In genomic region chr10:102396251-102396650, GRCh38 we compare ENCODE assay signal across 8 cellular contexts. TPM values are rescaled to one million over a fixed set of nuclear protein-coding genes. Genes with fewer than 3 reads are reported as not detected.
DNase-seq lines count a peak whose midpoint lies in the region; ATAC-seq and TF ChIP-seq lines count a peak whose summit lies in the region.

No MANE protein-coding gene starts in this region.

- dilution Hi-C loops in IMR-90 (cut with HindIII; ENCODE audit: low sequenced_read_pairs, unreplicated experiment) = no loop called here

- intact Hi-C loops in IMR-90 (cut with micrococcal nuclease) = loop anchor here (5.0 to 10.0 kb wide), 2 partner anchors 186 to 249 kb away; partner anchors contain the start of gene TRIM8

- in situ Hi-C loops in IMR-90 (cut with MboI; ENCODE audit: low sequenced_read_pairs) = no loop called here

- H3K27me3 ChIP-seq in IMR-90 (ENCODE audit: control insufficient read depth, insufficient read depth, low read length) (no peaks in the 10 kb centered on the region), muscle layer of colon (ENCODE audit: control insufficient read depth in 1 of 2, insufficient read depth in 2 of 2, low read length in 2 of 2) (no peaks in the 10 kb centered on the region)

- TF ChIP-seq RAD21 in IMR-90 (IDR thresholded peaks at IDR 0.05; ENCODE audit: low read length) = no peak

- H2BK15ac ChIP-seq in IMR-90 (ENCODE audit: low read depth, low read length) = no peak overlapping the region; the same call in 2 of the 3 replicates

- WGBS in IMR-90 (ENCODE audit: extremely low coverage in 2 of 2, insufficient read length in 1 of 2), 2 experiments = 100% methylated on average over 1 of the region's 4 CpGs; no CpG with 5 or more reads in 1 of the 2 experiments

- no peak overlapping the region for H2BK20ac ChIP-seq in IMR-90 (ENCODE audit: low read depth, low read length)

- POLR2A ChIA-PET in IMR-90 (lab: Charles Lee; ENCODE audit: unreplicated experiment) = no interaction called here

- TF ChIP-seq POLR2A in IMR-90 (IDR thresholded peaks at IDR 0.05; ENCODE audit: low read depth, low read length) = no peak

- no peak overlapping the region for H2BK120ac ChIP-seq in IMR-90 (ENCODE audit: low read depth, low read length)

- peak overlapping the region; percentile 36; the same call in 1 of the 2 replicates for H3K56ac ChIP-seq in IMR-90 (ENCODE audit: extremely low read depth, insufficient read depth, low read length)

- CTCF ChIA-PET in IMR-90 (lab: Yijun Ruan, JAX) = interaction anchor here (1.0 to 1.7 kb wide), 2 partner anchors 27 to 166 kb away, joined by 4 to 5 read pairs; no protein-coding TSS in a partner anchor

- no peaks in the 10 kb centered on the region for H3K9me3 ChIP-seq in IMR-90 (ENCODE audit: control insufficient read depth, insufficient read depth, low read length)
- H3K9me3 ChIP-seq in muscle layer of colon (ENCODE audit: low read length) = no peaks in the 10 kb centered on the region

- H2AFZ ChIP-seq in IMR-90 (replicated peaks; ENCODE audit: low read length, poor library complexity) = peak overlapping the region; percentile 94

- H3K4me3 ChIP-seq in IMR-90 (ENCODE audit: insufficient read depth, low read depth, low read length) = peak overlapping the region; percentile 51
- peak overlapping the region; percentile 70 to 90 for H3K4me3 ChIP-seq in cardiac fibroblast (replicated peaks in 1 of 2; ENCODE audit: low read depth in 2 of 2, low read length in 2 of 2)
- peak overlapping the region; percentile 70 to 96 for H3K4me3 ChIP-seq in muscle layer of colon (ENCODE audit: low read depth in 1 of 2, low read length in 2 of 2)

- H3K14ac ChIP-seq in IMR-90 (replicated peaks; ENCODE audit: low read depth, low read length) = peak overlapping the region; percentile 92

- H3K4ac ChIP-seq in IMR-90 (ENCODE audit: low read depth, low read length) = peak overlapping the region; percentile 69

- H4K20me1 ChIP-seq in IMR-90 (ENCODE audit: insufficient read depth, low read length) = peaks cover 3% of the 10 kb centered on the region; the same call in 1 of the 2 replicates

- H3K4me1 ChIP-seq in IMR-90 (ENCODE audit: control insufficient read depth, insufficient read depth, low read length) = peaks cover 11% of the 10 kb centered on the region
- peaks cover 35% of the 10 kb centered on the region for H3K4me1 ChIP-seq in muscle layer of colon (ENCODE audit: insufficient read depth, low read length)

- no peak overlapping the region; the same call in 1 of the 2 replicates for H4K91ac ChIP-seq in IMR-90 (ENCODE audit: insufficient read depth, low read depth, low read length)

- no peak for TF ChIP-seq CTCF in 22Rv1 (IDR thresholded peaks at IDR 0.05)
- no peak for TF ChIP-seq CTCF in IMR-90 (conservative IDR thresholded peaks at IDR 0.05; ENCODE audit: low read depth, low read length)
- no peak for TF ChIP-seq CTCF in cardiac fibroblast (IDR thresholded peaks at IDR 0.05; ENCODE audit: low read depth, low read length)

- no peak overlapping the region for H3K23ac ChIP-seq in IMR-90 (ENCODE audit: low read depth, low read length)

- peak overlapping the region; percentile 69 for H3K9ac ChIP-seq in IMR-90 (ENCODE audit: low read depth, low read length)
- peak overlapping the region; percentile 98 for H3K9ac ChIP-seq in muscle layer of colon (ENCODE audit: low read length)

- H3K9me1 ChIP-seq in IMR-90 (ENCODE audit: insufficient read depth, low read length) = peaks cover 10% of the 10 kb centered on the region

- peaks cover 10% of the 10 kb centered on the region; the same call in 1 of the 2 replicates for H3K36me3 ChIP-seq in IMR-90 (ENCODE audit: control insufficient read depth, insufficient read depth, low read length)
- H3K36me3 ChIP-seq in muscle layer of colon (ENCODE audit: insufficient read depth, low read length) = peaks cover 34% of the 10 kb centered on the region

- H3K27ac ChIP-seq in 22Rv1 (peak overlapping the region; percentile 89), IMR-90 (ENCODE audit: insufficient read depth, low read length) (peak overlapping the region; percentile 51; the same call in 1 of the 2 replicates), muscle layer of colon (ENCODE audit: low read depth, low read length) (peak overlapping the region; percentile 97)

- ATAC-seq in IMR-90 (ENCODE audit: low read depth) (no peak), HG03139 (IDR thresholded peaks at IDR 0.05; ENCODE audit: unreplicated experiment) (no peak)

- H3K79me1 ChIP-seq in IMR-90 (ENCODE audit: low read depth in 1 of 2, low read length in 2 of 2) = peaks cover 22 to 38% of the 10 kb centered on the region in 2 experiments

- H2AK5ac ChIP-seq in IMR-90 (ENCODE audit: low read depth, low read length) = peak overlapping the region; percentile 91

- H2BK5ac ChIP-seq in IMR-90 (ENCODE audit: low read depth, low read length, poor library complexity, severe bottlenecking) = peak overlapping the region; percentile 78

- H3K18ac ChIP-seq in IMR-90 (ENCODE audit: low read depth, low read length) = no peak overlapping the region

- peak overlapping the region; percentile 99 for H2AK9ac ChIP-seq in IMR-90 (replicated peaks; ENCODE audit: low read depth, low read length, poor library complexity)

- H4K8ac ChIP-seq in IMR-90 (ENCODE audit: low read depth in 2 of 2, low read length in 2 of 2) = peak overlapping the region in 1 of 2 experiments; percentile 67; a peak in 1 of 4 replicates

- no peak for DNase-seq in IMR-90
- no peak for DNase-seq in cardiac fibroblast (ENCODE audit: low read depth in 2 of 2)
- no peak for DNase-seq in GM03348 (ENCODE audit: low spot score)
- DNase-seq in hepatic stellate cell (ENCODE audit: low spot score) = no peak
- DNase-seq in HuH-7 (ENCODE audit: low spot score) = no peak

- peak overlapping the region; percentile 95 for H3K4me2 ChIP-seq in IMR-90 (ENCODE audit: low read depth, low read length)

- no TSS peak for BruUV-seq in IMR-90 (replicated peaks; lab: Mats Ljungman, UMichigan)

- 0 out of 2 replicates have a peak overlapping the region, but pooled peaks have one; percentile 6 for H4K5ac ChIP-seq in IMR-90 (ENCODE audit: low read depth, low read length)

TF ChIP-seq in IMR-90, 13 proteins besides CTCF, POLR2A, EP300 and RAD21:
- TF ChIP-seq MXI1 (IDR thresholded peaks at IDR 0.05; ENCODE audit: borderline replicate concordance, low read depth, low read length) (no peak), RCOR1 (IDR thresholded peaks at IDR 0.05; ENCODE audit: insufficient replicate concordance, low read length) (no peak), FOS (IDR thresholded peaks at IDR 0.05; ENCODE audit: low read depth, low read length) (no peak), SMC3 (IDR thresholded peaks at IDR 0.05; ENCODE audit: low read depth, low read length) (no peak), ELK1 (IDR thresholded peaks at IDR 0.05; ENCODE audit: borderline replicate concordance, low read depth, low read length) (no peak), MAZ (IDR thresholded peaks at IDR 0.05; ENCODE audit: borderline replicate concordance, low read depth, low read length) (no peak), USF2 (IDR thresholded peaks at IDR 0.05; ENCODE audit: low read depth, low read length) (no peak), NFE2L2 (IDR thresholded peaks at IDR 0.05; ENCODE audit: low read depth, low read length) (no peak), CEBPB (IDR thresholded peaks at IDR 0.05; ENCODE audit: low read depth, low read length) (no peak), CHD1 (IDR thresholded peaks at IDR 0.05; ENCODE audit: low read depth, low read length) (no peak), MAFK (IDR thresholded peaks at IDR 0.05; ENCODE audit: low read depth, low read length) (no peak), RFX5 (IDR thresholded peaks at IDR 0.05; ENCODE audit: low read depth, low read length) (no peak), BHLHE40 (IDR thresholded peaks at IDR 0.05; ENCODE audit: low read depth, low read length) (no peak)

RNA-seq across cellular contexts. Expression of gene NFKB2, which starts 0.7 kb away (rescaled TPM):
- 16.1 TPM in 2 replicates for total RNA-seq in IMR-90 (2012; rRNA removed)
- 32.3 and 34.7 TPM in 2 replicates for polyA plus RNA-seq in IMR-90 (2012; rRNA removed)
- polyA plus RNA-seq in IMR-90 (2012; cell fraction: cytosol; rRNA removed) = 27.9 and 40.3 TPM in 2 replicates
- 81.8 and 143 TPM in 2 replicates for polyA plus RNA-seq in IMR-90 (2012; cell fraction: nucleus; rRNA removed; ENCODE audit: low replicate concordance)

RNA-seq across cellular contexts. Expression of gene PSD, which starts 22.3 kb away (rescaled TPM):
- 1.4 and 2.0 TPM in 2 replicates for total RNA-seq in IMR-90 (2012; rRNA removed)
- 4.4 and 5.8 TPM in 2 replicates for polyA plus RNA-seq in IMR-90 (2012; rRNA removed)
- polyA plus RNA-seq in IMR-90 (2012; cell fraction: cytosol; rRNA removed) = 2.1 and 6.4 TPM in 2 replicates
- 6.6 and 10.9 TPM in 2 replicates for polyA plus RNA-seq in IMR-90 (2012; cell fraction: nucleus; rRNA removed; ENCODE audit: low replicate concordance)

RNA-seq across cellular contexts. Expression of gene FBXL15, which starts 24.4 kb away (rescaled TPM):
- 2.5 and 3.0 TPM in 2 replicates for total RNA-seq in IMR-90 (2012; rRNA removed)
- polyA plus RNA-seq in IMR-90 (2012; rRNA removed) = 8.4 and 13.6 TPM in 2 replicates
- 18.3 and 20.0 TPM in 2 replicates for polyA plus RNA-seq in IMR-90 (2012; cell fraction: cytosol; rRNA removed)
- 23.1 and 53.1 TPM in 2 replicates for polyA plus RNA-seq in IMR-90 (2012; cell fraction: nucleus; rRNA removed; ENCODE audit: low replicate concordance)

RNA-seq across cellular contexts. Expression of gene CUEDC2, which starts 36.1 kb away (rescaled TPM):
- total RNA-seq in IMR-90 (2012; rRNA removed) = 43.6 and 55.7 TPM in 2 replicates
- polyA plus RNA-seq in IMR-90 (2012; rRNA removed) = 84.9 and 87.6 TPM in 2 replicates
- polyA plus RNA-seq in IMR-90 (2012; cell fraction: cytosol; rRNA removed) = 81.3 and 97.7 TPM in 2 replicates
- 105 and 123 TPM in 2 replicates for polyA plus RNA-seq in IMR-90 (2012; cell fraction: nucleus; rRNA removed; ENCODE audit: low replicate concordance)

RNA-seq across cellular contexts. Expression of gene C10orf95, which starts 55.1 kb away (rescaled TPM):
- total RNA-seq in IMR-90 (2012; rRNA removed) = not detected in 2 replicates
- not detected in 2 replicates for polyA plus RNA-seq in IMR-90 (2012; rRNA removed)
- polyA plus RNA-seq in IMR-90 (2012; cell fraction: cytosol; rRNA removed) = 0.04 TPM in 1 of 2 replicates, not detected in the other
- polyA plus RNA-seq in IMR-90 (2012; cell fraction: nucleus; rRNA removed; ENCODE audit: low replicate concordance) = not detected in 2 replicates
